In genomic region chr5:104082754-104083153, GRCh38 we compare ENCODE assay signal across 1 cellular context.
TF ChIP-seq lines count a peak whose summit lies in the region.

No MANE protein-coding gene starts in this region.

TF ChIP-seq in HCT116, 20 proteins besides CTCF, POLR2A, EP300 and RAD21 (continued from another document):
- TF ChIP-seq, protein P1, sequence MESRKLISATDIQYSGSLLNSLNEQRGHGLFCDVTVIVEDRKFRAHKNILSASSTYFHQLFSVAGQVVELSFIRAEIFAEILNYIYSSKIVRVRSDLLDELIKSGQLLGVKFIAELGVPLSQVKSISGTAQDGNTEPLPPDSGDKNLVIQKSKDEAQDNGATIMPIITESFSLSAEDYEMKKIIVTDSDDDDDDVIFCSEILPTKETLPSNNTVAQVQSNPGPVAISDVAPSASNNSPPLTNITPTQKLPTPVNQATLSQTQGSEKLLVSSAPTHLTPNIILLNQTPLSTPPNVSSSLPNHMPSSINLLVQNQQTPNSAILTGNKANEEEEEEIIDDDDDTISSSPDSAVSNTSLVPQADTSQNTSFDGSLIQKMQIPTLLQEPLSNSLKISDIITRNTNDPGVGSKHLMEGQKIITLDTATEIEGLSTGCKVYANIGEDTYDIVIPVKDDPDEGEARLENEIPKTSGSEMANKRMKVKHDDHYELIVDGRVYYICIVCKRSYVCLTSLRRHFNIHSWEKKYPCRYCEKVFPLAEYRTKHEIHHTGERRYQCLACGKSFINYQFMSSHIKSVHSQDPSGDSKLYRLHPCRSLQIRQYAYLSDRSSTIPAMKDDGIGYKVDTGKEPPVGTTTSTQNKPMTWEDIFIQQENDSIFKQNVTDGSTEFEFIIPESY (IDR thresholded peaks at IDR 0.05; ENCODE audit: extremely low read depth, insufficient replicate concordance, low read length), result no peak
- TF ChIP-seq JUND (IDR thresholded peaks at IDR 0.05), result no peak
- TF ChIP-seq CBX3 (IDR thresholded peaks at IDR 0.05; ENCODE audit: low read depth), result no peak
- TF ChIP-seq REST (IDR thresholded peaks at IDR 0.05; ENCODE audit: low read depth), result no peak
- TF ChIP-seq, protein P2, sequence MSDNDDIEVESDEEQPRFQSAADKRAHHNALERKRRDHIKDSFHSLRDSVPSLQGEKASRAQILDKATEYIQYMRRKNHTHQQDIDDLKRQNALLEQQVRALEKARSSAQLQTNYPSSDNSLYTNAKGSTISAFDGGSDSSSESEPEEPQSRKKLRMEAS (IDR thresholded peaks at IDR 0.05), result no peak
- no peak for TF ChIP-seq FOSL1 (IDR thresholded peaks at IDR 0.05; ENCODE audit: low read depth)
- TF ChIP-seq EZH2 (IDR thresholded peaks at IDR 0.05), result no peak
- TF ChIP-seq ZNF274 (IDR thresholded peaks at IDR 0.05; ENCODE audit: low read depth, low read length), result no peak
- TF ChIP-seq ELF1 (IDR thresholded peaks at IDR 0.05; ENCODE audit: borderline replicate concordance, low read depth), result no peak
- TF ChIP-seq POLR2AphosphoS5 (IDR thresholded peaks at IDR 0.05; ENCODE audit: low read depth, low read length), result no peak
- TF ChIP-seq YY1 (IDR thresholded peaks at IDR 0.05; ENCODE audit: extremely low read depth, insufficient replicate concordance, low read depth, low read length), result no peak
- no peak for TF ChIP-seq SIN3A (IDR thresholded peaks at IDR 0.05; ENCODE audit: low read depth)
